1 cellular context compared by ENCODE assay signal in genomic region chr1:26468911-26469310, GRCh38.
A peak's percentile ranks its signal among the peaks of the same experiment; 100 is the strongest.
TF ChIP-seq lines count a peak whose summit lies in the region.

No MANE protein-coding gene starts in this region.

TF ChIP-seq in K562, 482 proteins besides CTCF, POLR2A, EP300 and RAD21:
- TF ChIP-seq ARID3B (CRISPR knock-in tag; IDR thresholded peaks at IDR 0.05; ENCODE audit: borderline replicate concordance) (no peak), NFXL1 (CRISPR knock-in tag; IDR thresholded peaks at IDR 0.05) (no peak), ZNF282 (CRISPR knock-in tag; IDR thresholded peaks at IDR 0.05) (no peak), YY1 (IDR thresholded peaks at IDR 0.05; ENCODE audit: borderline replicate concordance in 1 of 3, control insufficient read depth in 1 of 3, extremely low read depth in 1 of 3, insufficient read depth in 3 of 3, insufficient read length in 1 of 3, insufficient replicate concordance in 2 of 3, low read depth in 1 of 3, low read length in 2 of 3) (no peak), CREB1 (IDR thresholded peaks at IDR 0.05) (no peak), CREB1 (CRISPR knock-in tag; IDR thresholded peaks at IDR 0.05) (no peak), RBFOX2 (IDR thresholded peaks at IDR 0.05; ENCODE audit: low read depth, low read length) (peak; percentile 34; the same call in 1 of the 2 replicates), ZNF766 (CRISPR knock-in tag; conservative IDR thresholded peaks at IDR 0.05) (no peak), POLR2G (IDR thresholded peaks at IDR 0.05; ENCODE audit: low read depth, low read length) (peak; percentile 71), KDM5B (IDR thresholded peaks at IDR 0.05; ENCODE audit: insufficient replicate concordance, low read depth, low read length) (peak; percentile 29), NRF1 (conservative IDR thresholded peaks at IDR 0.05 in 1 of 2, IDR thresholded peaks at IDR 0.05 in 1 of 2) (no peak)
